ENCODE assay signal across 13 cellular contexts in genomic region chr1:26961826-26962225, GRCh38. TPM values are rescaled to one million over a fixed set of nuclear protein-coding genes. Genes with fewer than 3 reads are reported as not detected.
DNase-seq lines count a peak whose midpoint lies in the region; TF ChIP-seq lines count a peak whose summit lies in the region.
"Had no signal": no experiment of that assay in that cellular context is flagged by ENCODE, and none has a peak within 500 bp of the region (broad histone marks: within the 10 kb centered on the region; RNA-seq: fewer than 3 reads in every experiment).

No MANE protein-coding gene starts in this region.

- DNase-seq in MG63 (peak; percentile 19), brain microvascular endothelial cell (peak; percentile 88), kidney epithelial cell (ENCODE audit: low read depth) (peak; percentile 71), nephron progenitor cell (no peak), DMS153 treated with DMSO at 0.1 percent for 48 hours (lab: John Stamatoyannopoulos, UW; ENCODE audit: unreplicated experiment) (no peak), uterus (no peak)
- no peak for DNase-seq in activated CD4-positive, alpha-beta T cell treated with anti-CD3 and anti-CD28 coated beads for 4 hours
- DNase-seq: caudate nucleus; DND-41; stimulated activated CD4-positive, alpha-beta T cell treated with anti-CD3 and anti-CD28 coated beads, Interleukin-4, amount 100 ng/mL, for 24 hours; testis had no signal

- TF ChIP-seq POLR2A in uterus (IDR thresholded peaks at IDR 0.05) = no peak

- H3K9ac ChIP-seq in BLaER1 treated with 17β-estradiol and CSF1 and Interleukin-3, amounts not matched to agents 10 nM and 100 nM = peak overlapping the region in 3 of 11 experiments; percentile 6 to 55 (median 14); a peak in 2 of 22 replicates

- no peak for TF ChIP-seq CTCF in brain microvascular endothelial cell (IDR thresholded peaks at IDR 0.05; ENCODE audit: low read depth, low read length, missing control alignments)
- no peak for TF ChIP-seq CTCF in kidney epithelial cell (IDR thresholded peaks at IDR 0.05; ENCODE audit: insufficient read depth, low read length, poor library complexity, severe bottlenecking)
- no peak for TF ChIP-seq CTCF in nephron progenitor cell (IDR thresholded peaks at IDR 0.05)
- no peak for TF ChIP-seq CTCF in uterus (IDR thresholded peaks at IDR 0.05)

- intact Hi-C loops in uterus (cut with DNase I; ENCODE audit: low total_unique reads) = no loop called here

- in situ Hi-C loops in brain microvascular endothelial cell (cut with HindIII; ENCODE audit: low pct_ligation_motif_present, low sequenced_read_pairs) = loop anchor here (25.0 kb wide), 1 partner anchor 100 kb away; no protein-coding TSS in a partner anchor

- peaks cover 0 to 4% (median 0%) of the 10 kb centered on the region in 11 experiments; a peak in 3 of 22 replicates for H3K9me3 ChIP-seq in BLaER1 treated with 17β-estradiol and CSF1 and Interleukin-3, amounts not matched to agents 10 nM and 100 nM (replicated peaks in 1 of 11)
- H3K9me3 ChIP-seq in MG63 (no peaks in the 10 kb centered on the region), uterus (no peaks in the 10 kb centered on the region)
- H3K9me3 ChIP-seq: HAP-1, testis had no signal

- H3K27me3 Mint-ChIP-seq in nephron progenitor cell (ENCODE audit: low read depth, poor library complexity) = peaks cover 93% of the 10 kb centered on the region

- H3K4me3 ChIP-seq in BLaER1 treated with 17β-estradiol and CSF1 and Interleukin-3, amounts not matched to agents 10 nM and 100 nM = no peak overlapping the region
- H3K4me3 ChIP-seq in MG63 (no peak overlapping the region), brain microvascular endothelial cell (ENCODE audit: low read depth, low read length) (no peak overlapping the region), kidney epithelial cell (ENCODE audit: low read depth, low read length) (no peak overlapping the region), uterus (no peak overlapping the region)
- H3K4me3 ChIP-seq: HAP-1, testis had no signal

- H4K20me1 ChIP-seq in BLaER1 treated with 17β-estradiol and CSF1 and Interleukin-3, amounts not matched to agents 10 nM and 100 nM = no peaks in the 10 kb centered on the region

- H3K36me3 ChIP-seq in BLaER1 treated with 17β-estradiol and CSF1 and Interleukin-3, amounts not matched to agents 10 nM and 100 nM = no peaks in the 10 kb centered on the region
- H3K36me3 ChIP-seq in MG63 (no peaks in the 10 kb centered on the region), brain microvascular endothelial cell (replicated peaks) (no peaks in the 10 kb centered on the region), kidney epithelial cell (ENCODE audit: control insufficient read depth, insufficient read depth, low read length) (no peaks in the 10 kb centered on the region), uterus (no peaks in the 10 kb centered on the region)
- H3K36me3 ChIP-seq: HAP-1 had no signal

- H3K4me3 Mint-ChIP-seq in nephron progenitor cell = no peak overlapping the region

- peaks cover 10% of the 10 kb centered on the region for H3K4me1 Mint-ChIP-seq in nephron progenitor cell

- H3K27ac Mint-ChIP-seq in nephron progenitor cell = no peak overlapping the region

- peaks cover 18 to 71% (median 55%) of the 10 kb centered on the region in 10 experiments for H3K4me1 ChIP-seq in BLaER1 treated with 17β-estradiol and CSF1 and Interleukin-3, amounts not matched to agents 10 nM and 100 nM
- H3K4me1 ChIP-seq in uterus = peaks cover 0 to 9% of the 10 kb centered on the region in 2 donors
- H3K4me1 ChIP-seq: HAP-1, testis had no signal

- peaks cover 3% of the 10 kb centered on the region for H3K36me3 Mint-ChIP-seq in nephron progenitor cell (ENCODE audit: low read depth)

- H3K9me3 Mint-ChIP-seq in nephron progenitor cell = peaks cover 4% of the 10 kb centered on the region

- H3K4me2 ChIP-seq in BLaER1 treated with 17β-estradiol and CSF1 and Interleukin-3, amounts not matched to agents 10 nM and 100 nM = peak overlapping the region in 10 of 11 experiments; percentile 9 to 82 (median 65); a peak in 17 of 22 replicates

- H3K27ac ChIP-seq in BLaER1 treated with 17β-estradiol and CSF1 and Interleukin-3, amounts not matched to agents 10 nM and 100 nM = peak overlapping the region in 7 of 11 experiments; percentile 36 to 76 (median 50); a peak in 13 of 22 replicates
- no peak overlapping the region for H3K27ac ChIP-seq in brain microvascular endothelial cell
- H3K27ac ChIP-seq in uterus = no peak overlapping the region
- H3K27ac ChIP-seq: testis had no signal

- H3K27me3 ChIP-seq in BLaER1 treated with 17β-estradiol and CSF1 and Interleukin-3, amounts not matched to agents 10 nM and 100 nM = peaks cover 32 to 48% (median 40%) of the 10 kb centered on the region in 11 experiments
- H3K27me3 ChIP-seq in MG63 (no peaks in the 10 kb centered on the region), brain microvascular endothelial cell (replicated peaks) (peaks cover 10% of the 10 kb centered on the region), kidney epithelial cell (ENCODE audit: control insufficient read depth, insufficient read depth, low read length) (peaks cover 10% of the 10 kb centered on the region), uterus (peaks cover 11 to 34% of the 10 kb centered on the region in 2 donors)
- H3K27me3 ChIP-seq: testis had no signal

RNA-seq across cellular contexts. Expression of gene KDF1, which starts 1.6 kb away (rescaled TPM):
- total RNA-seq in MG63 (2014; rRNA removed; shearing (Covaris generic); ENCODE audit: low replicate concordance) = not detected in 2 replicates
- total RNA-seq in kidney epithelial cell (10.3 and 11.0 TPM in 2 replicates), uterus (1 to 10 TPM in 1 of 4 donors, not detected in 3; 1.9 TPM)

RNA-seq across cellular contexts. Expression of gene TRNP1, which starts 31.7 kb away (rescaled TPM):
- 4.7 and 8.8 TPM in 2 replicates for total RNA-seq in MG63 (2014; rRNA removed; shearing (Covaris generic); ENCODE audit: low replicate concordance)
- total RNA-seq in kidney epithelial cell (78.0 and 127 TPM in 2 replicates), uterus (10 to 100 TPM in 2 of 4 donors, 1 to 10 TPM in 2; 1.5 to 11.9 (median 7.2) TPM)

RNA-seq across cellular contexts. Expression of gene NUDC, which starts 40.3 kb away (rescaled TPM):
- 19.1 and 33.9 TPM in 2 replicates for total RNA-seq in MG63 (2014; rRNA removed; shearing (Covaris generic); ENCODE audit: low replicate concordance)
- total RNA-seq in kidney epithelial cell (102 and 123 TPM in 2 replicates), uterus (100 to 1,000 TPM in 1 of 4 donors, 10 to 100 TPM in 3; 20.6 to 133 (median 41.0) TPM)

RNA-seq across cellular contexts. Expression of gene NR0B2, which starts 48.1 kb away (rescaled TPM):
- total RNA-seq in MG63 (2014; rRNA removed; shearing (Covaris generic); ENCODE audit: low replicate concordance) = not detected in 2 replicates
- total RNA-seq in kidney epithelial cell = not detected in 2 replicates
- total RNA-seq in uterus = not detected

RNA-seq across cellular contexts. Expression of gene TENT5B, which starts 50.8 kb away (rescaled TPM):
- total RNA-seq in MG63 (2014; rRNA removed; shearing (Covaris generic); ENCODE audit: low replicate concordance) = 0.86 and 2.4 TPM in 2 replicates
- total RNA-seq in kidney epithelial cell (1.9 and 2.2 TPM in 2 replicates), uterus (10 to 100 TPM in 2 of 4 donors, 1 to 10 TPM in 2; 3.2 to 30.0 (median 11.9) TPM)

Comparison
In these comparisons a context has a peak if more than half of its experiments do, and no peak if none do; other contexts are left out.
1. H3K27ac ChIP-seq: peak in BLaER1 treated with 17β-estradiol and CSF1 and Interleukin-3, amounts not matched to agents 10 nM and 100 nM (7 of 11); none in brain microvascular endothelial cell (single experiment) and uterus (0 of 2).
2. DNase-seq: peak in MG63 (single experiment), brain microvascular endothelial cell (single experiment) and kidney epithelial cell (single experiment); none in nephron progenitor cell (single experiment), DMS153 treated with DMSO at 0.1 percent for 48 hours (single experiment), uterus (0 of 2) and activated CD4-positive, alpha-beta T cell treated with anti-CD3 and anti-CD28 coated beads for 4 hours (0 of 2).